15 cellular contexts compared by ENCODE assay signal in genomic region chr7:17315974-17316373, GRCh38. TPM values are rescaled to one million over a fixed set of nuclear protein-coding genes. Genes with fewer than 3 reads are reported as not detected.
DNase-seq lines count a peak whose midpoint lies in the region; ATAC-seq and TF ChIP-seq lines count a peak whose summit lies in the region.
"Had no signal": no experiment of that assay in that cellular context is flagged by ENCODE, and none has a peak within 500 bp of the region (broad histone marks: within the 10 kb centered on the region; RNA-seq: fewer than 3 reads in every experiment).

No MANE protein-coding gene starts in this region.

- in situ Hi-C loops in Panc1 (cut with HindIII; ENCODE audit: low pct_unique_long_range_greater_than_20kb, low sequenced_read_pairs) = no loop called here

- POLR2A ChIA-PET in HEK293 (lab: Yijun Ruan, JAX) (no interaction called here), Panc1 (lab: Charles Lee) (no interaction called here)

- DNase-seq in Panc1 (ENCODE audit: low read depth, low spot score) (no peak), AG08395 (ENCODE audit: low spot score) (no peak), globus pallidus (ENCODE audit: low spot score) (no peak), NCI-H69 (lab: John Stamatoyannopoulos, UW) (no peak)
- DNase-seq in activated CD8-positive, alpha-beta memory T cell treated with anti-CD3 and anti-CD28 coated beads for 24 hours = no peak
- DNase-seq: activated CD4-positive, alpha-beta T cell treated with anti-CD3 and anti-CD28 coated beads for 48 hours; naive B cell; NCI-H1105; NCI-H524; stimulated activated CD4-positive, alpha-beta T cell treated with anti-CD3 and anti-CD28 coated beads, Interleukin-1b, Interleukin-23, amount 100 ng/mL, for 48 hours; stimulated activated CD8-positive, alpha-beta memory T cell treated with anti-CD3 and anti-CD28 coated beads, Interleukin-4, amount 100 ng/mL, for 48 hours had no signal

- no peaks in the 10 kb centered on the region for H3K9me3 ChIP-seq in HEK293 (ENCODE audit: control insufficient read depth, insufficient read depth, low read depth, low read length)
- no peaks in the 10 kb centered on the region for H3K9me3 ChIP-seq in Panc1 (ENCODE audit: control insufficient read depth, insufficient read depth, low read depth, low read length)
- H3K9me3 ChIP-seq: thoracic aorta had no signal

- no peak for TF ChIP-seq CTCF in HEK293 (tag by site-specific recombination; IDR thresholded peaks at IDR 0.05)
- no peak for TF ChIP-seq CTCF in Panc1 (IDR thresholded peaks at IDR 0.05)

- H3K4me1 ChIP-seq in ACC112 (ENCODE audit: control insufficient read depth, insufficient read depth, low read length, unreplicated experiment) (peaks cover 72% of the 10 kb centered on the region), HEK293 (ENCODE audit: control insufficient read depth, insufficient read depth, low read length) (no peaks in the 10 kb centered on the region), Panc1 (ENCODE audit: control insufficient read depth, insufficient read depth, low read length) (peaks cover 5% of the 10 kb centered on the region; the same call in 1 of the 2 replicates)

- ATAC-seq in GM18870 (IDR thresholded peaks at IDR 0.05; ENCODE audit: unreplicated experiment) (peak; percentile 69), Panc1 (no peak)

- TSS peak; percentile 15 for BruUV-seq in Panc1 (replicated peaks; lab: Mats Ljungman, UMichigan)

- peaks cover 22% of the 10 kb centered on the region for H3K36me3 ChIP-seq in ACC112 (ENCODE audit: insufficient read depth, low read length)
- 0 out of 3 replicates have a peak, but pooled peaks cover 0 to 3% of the 10 kb centered on the region in 2 experiments for H3K36me3 ChIP-seq in HEK293 (ENCODE audit: control insufficient read depth in 2 of 2, insufficient read depth in 1 of 2, low read length in 2 of 2)
- no peaks in the 10 kb centered on the region for H3K36me3 ChIP-seq in Panc1 (ENCODE audit: control insufficient read depth, insufficient read depth, low read length)

- H2AFZ ChIP-seq in ACC112 (ENCODE audit: low read length, unreplicated experiment) = no peak overlapping the region

- H3K4me3 ChIP-seq in ACC112 (ENCODE audit: low read depth, low read length) = peak overlapping the region; percentile 5; the same call in 1 of the 2 replicates
- H3K4me3 ChIP-seq in HEK293 (ENCODE audit: low read depth, low read length) = no peak overlapping the region
- H3K4me3 ChIP-seq in Panc1 (ENCODE audit: low read depth in 2 of 2, low read length in 2 of 2) = no peak overlapping the region
- H3K4me3 ChIP-seq: thoracic aorta had no signal

- intact Hi-C loops in Panc1 (cut with micrococcal nuclease; ENCODE audit: unreplicated experiment) = no loop called here

- CTCF ChIA-PET in HEK293 (lab: Yijun Ruan, JAX) (no interaction called here), Panc1 (lab: Charles Lee) (no interaction called here)

- peak overlapping the region; percentile 28 for H3K27ac ChIP-seq in ACC112 (ENCODE audit: low read depth, low read length)
- H3K27ac ChIP-seq in HEK293 (ENCODE audit: extremely low read depth, low read depth, low read length) = no peak overlapping the region
- no peak overlapping the region for H3K27ac ChIP-seq in Panc1 (ENCODE audit: low read length)
- H3K27ac ChIP-seq: thoracic aorta had no signal

- no peaks in the 10 kb centered on the region for H3K27me3 ChIP-seq in ACC112 (ENCODE audit: insufficient read depth, low read length)
- H3K27me3 ChIP-seq in Panc1 (ENCODE audit: control insufficient read depth, insufficient read depth, low read length) = no peaks in the 10 kb centered on the region

- peaks cover 80% of the 10 kb centered on the region for H3K79me2 ChIP-seq in ACC112 (ENCODE audit: control insufficient read depth, insufficient read depth, low read length, unreplicated experiment)

TF ChIP-seq in HEK293, 187 proteins besides CTCF, POLR2A, EP300 and RAD21:
- TF ChIP-seq ZNF596 (tag by site-specific recombination; IDR thresholded peaks at IDR 0.05) = no peak
- TF ChIP-seq PRDM1 (tag by site-specific recombination; IDR thresholded peaks at IDR 0.05) = peak; percentile 99

RNA-seq across cellular contexts. Expression of gene AHR, which starts 17.5 kb away (rescaled TPM):
- total RNA-seq in Panc1 (2021; ENCODE audit: unreplicated experiment) = 36.6 TPM
- 9.1 TPM for polyA plus RNA-seq in Panc1 (2012; ENCODE audit: insufficient read length)
